Comparison of ENCODE assay signal across 18 cellular contexts in the genomic region with DNA sequence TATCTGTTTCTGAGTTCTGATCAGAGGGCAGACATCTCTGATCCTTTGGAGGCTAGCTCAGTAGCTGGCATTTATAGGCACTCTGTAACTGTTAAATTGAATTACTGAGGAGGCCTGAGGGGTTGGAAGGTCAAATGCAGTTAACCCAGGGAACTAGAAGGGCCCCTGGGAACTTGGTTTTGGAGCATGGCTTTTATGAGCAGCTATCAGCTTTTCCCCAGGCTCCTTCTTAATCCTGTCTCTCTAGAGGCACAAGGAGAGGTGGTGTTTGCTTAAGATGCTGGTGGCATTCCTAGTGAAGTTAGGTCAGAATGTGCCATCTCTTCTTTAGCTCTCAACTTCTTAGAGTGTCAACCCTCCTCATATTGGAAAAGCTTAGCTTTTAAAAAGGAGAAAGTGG.
A peak's percentile ranks its signal among the peaks of the same experiment; 100 is the strongest.
DNase-seq lines count a peak whose midpoint lies in the region; ATAC-seq and TF ChIP-seq lines count a peak whose summit lies in the region.
"Had no signal": no experiment of that assay in that cellular context is flagged by ENCODE, and none has a peak within 500 bp of the region (broad histone marks: within the 10 kb centered on the region; RNA-seq: fewer than 3 reads in every experiment).

No MANE protein-coding gene starts in this region.

- peaks cover 43% of the 10 kb centered on the region for H3K4me1 Mint-ChIP-seq in activated T-helper 17 cell treated with anti-CD3 and anti-CD28 coated beads, Interleukin-2, amount 50 U/mL, for 72 hours
- H3K4me1 Mint-ChIP-seq in stimulated activated memory B cell treated with anti-CD40 and anti-IgM and Interleukin-4, amounts not matched to agents 10 μg/mL and 1 μg/mL and 100 μg/mL, for 72 hours: peaks cover 53% of the 10 kb centered on the region

- TF ChIP-seq CTCF in HEK293 (tag by site-specific recombination; IDR thresholded peaks at IDR 0.05): no peak
- TF ChIP-seq CTCF in lung (IDR thresholded peaks at IDR 0.05; ENCODE audit: control extremely low read depth, extremely low read depth): no peak
- no peak for TF ChIP-seq CTCF in ovary (IDR thresholded peaks at IDR 0.05)

- POLR2A ChIA-PET in HEK293 (lab: Yijun Ruan, JAX): no interaction called here

- H3K27me3 Mint-ChIP-seq in activated T-helper 17 cell treated with anti-CD3 and anti-CD28 coated beads, Interleukin-2, amount 50 U/mL, for 72 hours: peaks cover 3% of the 10 kb centered on the region
- no peaks in the 10 kb centered on the region for H3K27me3 Mint-ChIP-seq in stimulated activated memory B cell treated with anti-CD40 and anti-IgM and Interleukin-4, amounts not matched to agents 10 μg/mL and 1 μg/mL and 100 μg/mL, for 72 hours

- H3K4me3 Mint-ChIP-seq in activated T-helper 17 cell treated with anti-CD3 and anti-CD28 coated beads, Interleukin-2, amount 50 U/mL, for 72 hours: peak overlapping the region; percentile 49
- no peak overlapping the region for H3K4me3 Mint-ChIP-seq in stimulated activated memory B cell treated with anti-CD40 and anti-IgM and Interleukin-4, amounts not matched to agents 10 μg/mL and 1 μg/mL and 100 μg/mL, for 72 hours
- H3K4me3 Mint-ChIP-seq: WTC11 had no signal

- peaks cover 2% of the 10 kb centered on the region; the same call in 1 of the 2 replicates for H3K4me1 ChIP-seq in HEK293 (ENCODE audit: control insufficient read depth, insufficient read depth, low read length)
- peaks cover 14 to 51% of the 10 kb centered on the region in 2 donors for H3K4me1 ChIP-seq in lung (ENCODE audit: control insufficient read depth in 2 of 2, insufficient read depth in 2 of 2, low read length in 2 of 2)
- peaks cover 17% of the 10 kb centered on the region for H3K4me1 ChIP-seq in ovary (ENCODE audit: insufficient read depth)

- ATAC-seq in activated T-helper 17 cell treated with anti-CD3 and anti-CD28 coated beads, Interleukin-2, amount 50 U/mL, for 72 hours (replicated peaks): no peak
- ATAC-seq in lung (ENCODE audit: insufficient read depth, low FRiP score): no peak
- ATAC-seq in stimulated activated memory B cell treated with anti-CD40 and anti-IgM and Interleukin-4, amounts not matched to agents 10 μg/mL and 1 μg/mL and 100 μg/mL, for 72 hours: no peak
- ATAC-seq: WTC11 had no signal

- H3K9me3 ChIP-seq in HEK293 (ENCODE audit: control insufficient read depth, insufficient read depth, low read depth, low read length) (no peaks in the 10 kb centered on the region), lung (ENCODE audit: control insufficient read depth in 2 of 2, insufficient read depth in 1 of 2, low read length in 1 of 2) (no peaks in the 10 kb centered on the region), ovary (no peaks in the 10 kb centered on the region)
- H3K9me3 ChIP-seq: Peyer's patch had no signal

- CTCF ChIA-PET in HEK293 (lab: Yijun Ruan, JAX): interaction anchor here (0.6 to 1.0 kb wide), 2 partner anchors 12 to 544 kb away, joined by 3 to 5 read pairs; no protein-coding TSS in a partner anchor

- no peak overlapping the region for H3K4me3 ChIP-seq in HEK293 (ENCODE audit: low read depth, low read length)
- H3K4me3 ChIP-seq in lung: no peak overlapping the region
- no peak overlapping the region for H3K4me3 ChIP-seq in ovary
- H3K4me3 ChIP-seq: MG63, Peyer's patch had no signal

- H3K36me3 ChIP-seq in HEK293 (ENCODE audit: control insufficient read depth in 2 of 2, insufficient read depth in 1 of 2, low read length in 2 of 2): no peaks in the 10 kb centered on the region
- no peaks in the 10 kb centered on the region for H3K36me3 ChIP-seq in lung (ENCODE audit: control insufficient read depth in 2 of 2, insufficient read depth in 2 of 2, low read length in 2 of 2)
- H3K36me3 ChIP-seq in ovary: no peaks in the 10 kb centered on the region
- H3K36me3 ChIP-seq: MG63, Peyer's patch had no signal

- H3K9me3 Mint-ChIP-seq in activated T-helper 17 cell treated with anti-CD3 and anti-CD28 coated beads, Interleukin-2, amount 50 U/mL, for 72 hours: no peaks in the 10 kb centered on the region
- H3K9me3 Mint-ChIP-seq in stimulated activated memory B cell treated with anti-CD40 and anti-IgM and Interleukin-4, amounts not matched to agents 10 μg/mL and 1 μg/mL and 100 μg/mL, for 72 hours: no peaks in the 10 kb centered on the region
- H3K9me3 Mint-ChIP-seq: WTC11 had no signal

- DNase-seq in lung (ENCODE audit: low spot score): no peak
- no peak for DNase-seq in ovary
- DNase-seq in AG20443 (ENCODE audit: low spot score): no peak
- DNase-seq in dedifferentiated amniotic fluid mesenchymal stem cell (ENCODE audit: extremely low spot score): no peak
- DNase-seq: cerebellar nuclear complex; DMS79; kidney; MG63; NCI-H2081; NCI-H69; retina; stimulated activated CD4-positive, alpha-beta T cell treated with anti-CD3 and anti-CD28 coated beads, Interleukin-4, amount 100 ng/mL, for 1 hour had no signal

- TF ChIP-seq POLR2A in ovary (IDR thresholded peaks at IDR 0.05): no peak

- peak overlapping the region; percentile 92 for H3K27ac Mint-ChIP-seq in activated T-helper 17 cell treated with anti-CD3 and anti-CD28 coated beads, Interleukin-2, amount 50 U/mL, for 72 hours
- peak overlapping the region; percentile 3 for H3K27ac Mint-ChIP-seq in stimulated activated memory B cell treated with anti-CD40 and anti-IgM and Interleukin-4, amounts not matched to agents 10 μg/mL and 1 μg/mL and 100 μg/mL, for 72 hours

- H3K27ac ChIP-seq in HEK293 (ENCODE audit: extremely low read depth, low read depth, low read length) (no peak overlapping the region; the same call in 1 of the 2 replicates), lung (ENCODE audit: low read depth in 1 of 2, low read length in 1 of 2) (peak overlapping the region; percentile 45 to 63), ovary (no peak overlapping the region)
- H3K27ac ChIP-seq: epithelial cell of prostate had no signal

- TF ChIP-seq EP300 in ovary (IDR thresholded peaks at IDR 0.05): no peak

- no peaks in the 10 kb centered on the region for H3K27me3 ChIP-seq in lung (ENCODE audit: control insufficient read depth, insufficient read depth)
- no peaks in the 10 kb centered on the region for H3K27me3 ChIP-seq in ovary
- H3K27me3 ChIP-seq: MG63, Peyer's patch had no signal

- intact Hi-C loops in ovary (cut with DNase I): no loop called here

- peaks cover 31% of the 10 kb centered on the region for H3K36me3 Mint-ChIP-seq in activated T-helper 17 cell treated with anti-CD3 and anti-CD28 coated beads, Interleukin-2, amount 50 U/mL, for 72 hours (ENCODE audit: low read depth)
- H3K36me3 Mint-ChIP-seq in stimulated activated memory B cell treated with anti-CD40 and anti-IgM and Interleukin-4, amounts not matched to agents 10 μg/mL and 1 μg/mL and 100 μg/mL, for 72 hours: peaks cover 12% of the 10 kb centered on the region
- H3K36me3 Mint-ChIP-seq: WTC11 had no signal

TF ChIP-seq in HEK293, 187 proteins besides CTCF, POLR2A, EP300 and RAD21 (continues in another document):
- TF ChIP-seq ZNF148 (tag by site-specific recombination; IDR thresholded peaks at IDR 0.05; ENCODE audit: borderline replicate concordance): no peak
- no peak for TF ChIP-seq ZNF585B (tag by site-specific recombination; IDR thresholded peaks at IDR 0.05)
- TF ChIP-seq BCL11B (tag by site-specific recombination; IDR thresholded peaks at IDR 0.05; ENCODE audit: low read depth): no peak
- no peak for TF ChIP-seq ZNF600 (tag by site-specific recombination; IDR thresholded peaks at IDR 0.05)
- TF ChIP-seq, protein P1, sequence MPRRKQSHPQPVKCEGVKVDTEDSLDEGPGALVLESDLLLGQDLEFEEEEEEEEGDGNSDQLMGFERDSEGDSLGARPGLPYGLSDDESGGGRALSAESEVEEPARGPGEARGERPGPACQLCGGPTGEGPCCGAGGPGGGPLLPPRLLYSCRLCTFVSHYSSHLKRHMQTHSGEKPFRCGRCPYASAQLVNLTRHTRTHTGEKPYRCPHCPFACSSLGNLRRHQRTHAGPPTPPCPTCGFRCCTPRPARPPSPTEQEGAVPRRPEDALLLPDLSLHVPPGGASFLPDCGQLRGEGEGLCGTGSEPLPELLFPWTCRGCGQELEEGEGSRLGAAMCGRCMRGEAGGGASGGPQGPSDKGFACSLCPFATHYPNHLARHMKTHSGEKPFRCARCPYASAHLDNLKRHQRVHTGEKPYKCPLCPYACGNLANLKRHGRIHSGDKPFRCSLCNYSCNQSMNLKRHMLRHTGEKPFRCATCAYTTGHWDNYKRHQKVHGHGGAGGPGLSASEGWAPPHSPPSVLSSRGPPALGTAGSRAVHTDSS (tag by site-specific recombination; IDR thresholded peaks at IDR 0.05): no peak
- no peak for TF ChIP-seq AEBP2 (tag by site-specific recombination; IDR thresholded peaks at IDR 0.05; ENCODE audit: borderline replicate concordance)
- no peak for TF ChIP-seq ZNF2 (tag by site-specific recombination; IDR thresholded peaks at IDR 0.05)
- TF ChIP-seq SALL2 (tag by site-specific recombination; IDR thresholded peaks at IDR 0.05; ENCODE audit: borderline replicate concordance): no peak
- TF ChIP-seq ZNF214 (tag by site-specific recombination; IDR thresholded peaks at IDR 0.05; ENCODE audit: borderline replicate concordance): no peak

Comparison
In these comparisons a context has a peak if more than half of its experiments do, and no peak if none do; other contexts are left out.
1. H3K27ac ChIP-seq: peak in lung (2 of 2); none in HEK293 (single experiment) and ovary (0 of 2).